Comparison of ENCODE assay signal across 8 cellular contexts in the genomic region with DNA sequence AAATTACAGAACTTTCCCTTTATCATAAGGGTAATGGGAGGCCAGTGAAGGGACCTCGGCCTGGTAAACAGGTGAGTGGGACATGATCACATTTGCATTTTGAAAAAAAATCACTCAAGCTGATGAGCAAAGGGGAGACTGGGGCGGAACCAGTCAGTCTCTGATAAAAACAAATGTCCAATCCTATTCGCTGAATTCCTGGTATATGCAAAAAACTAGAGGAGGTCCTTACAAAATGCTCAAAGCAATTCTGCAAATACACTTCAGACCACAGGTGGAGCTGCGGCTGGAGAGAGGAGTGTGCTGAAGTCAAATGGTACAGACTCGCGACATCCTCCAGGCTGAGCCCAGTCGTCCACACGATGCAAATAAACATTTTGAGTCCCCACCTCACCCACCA.
DNase-seq lines count a peak whose midpoint lies in the region; ATAC-seq, FAIRE-seq and TF ChIP-seq lines count a peak whose summit lies in the region.

No MANE protein-coding gene starts in this region.

- H3K4me2 ChIP-seq in K562 (ENCODE audit: insufficient read depth, low read length), result peak overlapping the region; percentile 67

- in situ Hi-C loops in K562 (cut with MboI) (no loop called here), transverse colon (cut with MboI; ENCODE audit: low pct_ligation_motif_present in 1 of 4, low pct_unique_long_range_greater_than_20kb in 1 of 4, low sequenced_read_pairs in 3 of 4) (no loop called here)

- H3K9me3 ChIP-seq in K562 (replicated peaks; ENCODE audit: control insufficient read depth, insufficient read depth, low read depth, low read length) (no peaks in the 10 kb centered on the region), transverse colon (no peaks in the 10 kb centered on the region)

- CTCF ChIA-PET in K562 (lab: Yijun Ruan, JAX; ENCODE audit: low intra/inter-chr PET ratio), result interaction anchor here (0.5 kb wide), 1 partner anchor 170 kb away, joined by 3 read pairs; no protein-coding TSS in a partner anchor

- peak; percentile 22 to 26; a peak in 1 of 4 replicates for TF ChIP-seq RAD21 in K562 (CRISPR knock-in tag; conservative IDR thresholded peaks at IDR 0.05 in 1 of 2, IDR thresholded peaks at IDR 0.05 in 1 of 2)

- H3K4me1 Mint-ChIP-seq in nephron, result peaks cover 5% of the 10 kb centered on the region

- intact Hi-C loops in K562 (cut with micrococcal nuclease), result loop anchor here (2.0 to 5.0 kb wide), 2 partner anchors 94 to 165 kb away; a partner anchor contains a TSS
- intact Hi-C loops in transverse colon (cut with DNase I; ENCODE audit: low total_unique reads), result no loop called here

- no peaks in the 10 kb centered on the region for H3K9me1 ChIP-seq in K562 (ENCODE audit: control insufficient read depth, insufficient read depth, low read length)

- H3K9ac ChIP-seq in K562 (ENCODE audit: insufficient read depth in 1 of 2, low read depth in 2 of 2, low read length in 2 of 2), result peak overlapping the region in 1 of 2 experiments; percentile 5; a peak in 1 of 4 replicates

- BruUV-seq in K562 (replicated peaks; lab: Mats Ljungman, UMichigan), result no TSS peak

- no peak overlapping the region for H3K4me3 Mint-ChIP-seq in nephron

- ATAC-seq in K562, result peak; percentile 99

- no peaks in the 10 kb centered on the region for H3K36me3 Mint-ChIP-seq in nephron (ENCODE audit: low read depth)

- no peaks in the 10 kb centered on the region for H3K27me3 Mint-ChIP-seq in nephron (ENCODE audit: low read depth)

- FAIRE-seq in K562 (lab: Jason Lieb, UNC), result peak; percentile 93

- H3K27ac ChIP-seq in K562 (ENCODE audit: extremely low read depth, low read depth, low read length) (no peak overlapping the region), transverse colon (no peak overlapping the region)

- H3K36me3 ChIP-seq in K562 (ENCODE audit: control insufficient read depth, insufficient read depth, low read length), result no peaks in the 10 kb centered on the region
- H3K36me3 ChIP-seq in transverse colon, result no peaks in the 10 kb centered on the region

- no peaks in the 10 kb centered on the region for H4K20me1 ChIP-seq in K562 (replicated peaks; ENCODE audit: control insufficient read depth, insufficient read depth, low read length)

- H3K27ac Mint-ChIP-seq in nephron, result no peak overlapping the region

- 8% methylated on average over 8 of the region's 8 CpGs for WGBS in K562 (ENCODE audit: insufficient coverage, low coverage, missing lambda C conversion rate)
- 70 to 89% methylated on average over 3 to 8 of the region's 8 CpGs for WGBS in transverse colon (ENCODE audit: low coverage in 1 of 2), 2 donors

- H3K79me2 ChIP-seq in K562 (ENCODE audit: control insufficient read depth, insufficient read depth, low read length), result no peaks in the 10 kb centered on the region

- peak; percentile 54 to 65 (median 58) for TF ChIP-seq CTCF in K562 (IDR thresholded peaks at IDR 0.05 in 2 of 3, conservative IDR thresholded peaks at IDR 0.05 in 1 of 3; ENCODE audit: insufficient read depth in 2 of 3, low read depth in 1 of 3, low read length in 3 of 3)
- TF ChIP-seq CTCF in nephron (IDR thresholded peaks at IDR 0.05; ENCODE audit: unreplicated experiment in 3 of 3), result peak; percentile 7 to 20 (median 12)
- TF ChIP-seq CTCF in transverse colon (IDR thresholded peaks at IDR 0.05), result no peak

- no peak overlapping the region for H3K4me3 ChIP-seq in K562
- no peak overlapping the region for H3K4me3 ChIP-seq in transverse colon

- H2AFZ ChIP-seq in K562 (ENCODE audit: low read depth, low read length), result peak overlapping the region; percentile 76

- TF ChIP-seq EP300 in K562 (IDR thresholded peaks at IDR 0.05; ENCODE audit: low read length), result no peak
- no peak for TF ChIP-seq EP300 in transverse colon (IDR thresholded peaks at IDR 0.05; ENCODE audit: low read depth)

- H3K27me3 ChIP-seq in K562 (ENCODE audit: control insufficient read depth in 2 of 2, insufficient read depth in 2 of 2, low read length in 2 of 2), result no peaks in the 10 kb centered on the region
- H3K27me3 ChIP-seq in transverse colon, result no peaks in the 10 kb centered on the region

- POLR2A ChIA-PET in K562 (lab: Yijun Ruan, JAX), result interaction anchor here (0.7 to 1.9 kb wide), 4 partner anchors 9 to 39 kb away, joined by 3 to 5 read pairs (median 4); no protein-coding TSS in a partner anchor

- no peaks in the 10 kb centered on the region; a peak in 2 of 5 replicates for H3K4me1 ChIP-seq in K562 (replicated peaks in 1 of 2; ENCODE audit: control insufficient read depth in 2 of 2, insufficient read depth in 2 of 2, low read length in 2 of 2)
- H3K4me1 ChIP-seq in transverse colon, result peaks cover 0 to 6% (median 2%) of the 10 kb centered on the region in 4 donors

- no peak for TF ChIP-seq POLR2A in K562 (conservative IDR thresholded peaks at IDR 0.05)
- TF ChIP-seq POLR2A in transverse colon (IDR thresholded peaks at IDR 0.05), result no peak

- DNase-seq in NCI-H146 (lab: John Stamatoyannopoulos, UW) (peak; percentile 22), NCI-H146 treated with DMSO at 0.1 percent for 48 hours (lab: John Stamatoyannopoulos, UW; ENCODE audit: unreplicated experiment) (no peak), NCI-H1048 (lab: John Stamatoyannopoulos, UW) (peak; percentile 27), K562 (ENCODE audit: extremely low read depth in 1 of 4, low spot score in 3 of 4) (peak; percentile 31 to 84 (median 56)), transverse colon (no peak), dermis blood vessel endothelial cell (no peak), NCI-H2081 treated with DMSO at 0.1 percent for 48 hours (lab: John Stamatoyannopoulos, UW) (no peak)

- no peaks in the 10 kb centered on the region for H3K9me3 Mint-ChIP-seq in nephron

TF ChIP-seq in K562, 482 proteins besides CTCF, POLR2A, EP300 and RAD21 (continues in another document):
- TF ChIP-seq, protein P1, sequence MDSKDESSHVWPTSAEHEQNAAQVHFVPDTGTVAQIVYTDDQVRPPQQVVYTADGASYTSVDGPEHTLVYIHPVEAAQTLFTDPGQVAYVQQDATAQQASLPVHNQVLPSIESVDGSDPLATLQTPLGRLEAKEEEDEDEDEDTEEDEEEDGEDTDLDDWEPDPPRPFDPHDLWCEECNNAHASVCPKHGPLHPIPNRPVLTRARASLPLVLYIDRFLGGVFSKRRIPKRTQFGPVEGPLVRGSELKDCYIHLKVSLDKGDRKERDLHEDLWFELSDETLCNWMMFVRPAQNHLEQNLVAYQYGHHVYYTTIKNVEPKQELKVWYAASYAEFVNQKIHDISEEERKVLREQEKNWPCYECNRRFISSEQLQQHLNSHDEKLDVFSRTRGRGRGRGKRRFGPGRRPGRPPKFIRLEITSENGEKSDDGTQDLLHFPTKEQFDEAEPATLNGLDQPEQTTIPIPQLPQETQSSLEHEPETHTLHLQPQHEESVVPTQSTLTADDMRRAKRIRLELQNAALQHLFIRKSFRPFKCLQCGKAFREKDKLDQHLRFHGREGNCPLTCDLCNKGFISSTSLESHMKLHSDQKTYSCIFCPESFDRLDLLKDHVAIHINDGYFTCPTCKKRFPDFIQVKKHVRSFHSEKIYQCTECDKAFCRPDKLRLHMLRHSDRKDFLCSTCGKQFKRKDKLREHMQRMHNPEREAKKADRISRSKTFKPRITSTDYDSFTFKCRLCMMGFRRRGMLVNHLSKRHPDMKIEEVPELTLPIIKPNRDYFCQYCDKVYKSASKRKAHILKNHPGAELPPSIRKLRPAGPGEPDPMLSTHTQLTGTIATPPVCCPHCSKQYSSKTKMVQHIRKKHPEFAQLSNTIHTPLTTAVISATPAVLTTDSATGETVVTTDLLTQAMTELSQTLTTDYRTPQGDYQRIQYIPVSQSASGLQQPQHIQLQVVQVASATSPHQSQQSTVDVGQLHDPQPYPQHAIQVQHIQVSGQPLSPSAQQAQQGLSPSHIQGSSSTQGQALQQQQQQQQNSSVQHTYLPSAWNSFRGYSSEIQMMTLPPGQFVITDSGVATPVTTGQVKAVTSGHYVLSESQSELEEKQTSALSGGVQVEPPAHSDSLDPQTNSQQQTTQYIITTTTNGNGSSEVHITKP (IDR thresholded peaks at IDR 0.05; ENCODE audit: partially characterized antibody), result peak; percentile 88
- TF ChIP-seq NFXL1 (CRISPR knock-in tag; IDR thresholded peaks at IDR 0.05), result no peak
- TF ChIP-seq NRF1 (conservative IDR thresholded peaks at IDR 0.05 in 1 of 2, IDR thresholded peaks at IDR 0.05 in 1 of 2), result peak in 1 of 2 experiments; percentile 19; a peak in 1 of 4 replicates
- TF ChIP-seq, protein P2, sequence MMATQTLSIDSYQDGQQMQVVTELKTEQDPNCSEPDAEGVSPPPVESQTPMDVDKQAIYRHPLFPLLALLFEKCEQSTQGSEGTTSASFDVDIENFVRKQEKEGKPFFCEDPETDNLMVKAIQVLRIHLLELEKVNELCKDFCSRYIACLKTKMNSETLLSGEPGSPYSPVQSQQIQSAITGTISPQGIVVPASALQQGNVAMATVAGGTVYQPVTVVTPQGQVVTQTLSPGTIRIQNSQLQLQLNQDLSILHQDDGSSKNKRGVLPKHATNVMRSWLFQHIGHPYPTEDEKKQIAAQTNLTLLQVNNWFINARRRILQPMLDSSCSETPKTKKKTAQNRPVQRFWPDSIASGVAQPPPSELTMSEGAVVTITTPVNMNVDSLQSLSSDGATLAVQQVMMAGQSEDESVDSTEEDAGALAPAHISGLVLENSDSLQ (IDR thresholded peaks at IDR 0.05), result peak; percentile 26; the same call in 1 of the 2 replicates
- TF ChIP-seq TBP (optimal IDR thresholded peaks at IDR 0.05; ENCODE audit: low read depth, low read length), result peak; percentile 33
- peak in 1 of 2 experiments; percentile 55; a peak in 1 of 4 replicates for TF ChIP-seq RCOR1 (IDR thresholded peaks at IDR 0.05; ENCODE audit: borderline replicate concordance in 1 of 2, low read depth in 2 of 2, low read length in 2 of 2)
- TF ChIP-seq GABPB1 (CRISPR knock-in tag; IDR thresholded peaks at IDR 0.05), result 0 out of 2 replicates have a peak, but pooled peaks have one; percentile 34
- TF ChIP-seq, protein P3, sequence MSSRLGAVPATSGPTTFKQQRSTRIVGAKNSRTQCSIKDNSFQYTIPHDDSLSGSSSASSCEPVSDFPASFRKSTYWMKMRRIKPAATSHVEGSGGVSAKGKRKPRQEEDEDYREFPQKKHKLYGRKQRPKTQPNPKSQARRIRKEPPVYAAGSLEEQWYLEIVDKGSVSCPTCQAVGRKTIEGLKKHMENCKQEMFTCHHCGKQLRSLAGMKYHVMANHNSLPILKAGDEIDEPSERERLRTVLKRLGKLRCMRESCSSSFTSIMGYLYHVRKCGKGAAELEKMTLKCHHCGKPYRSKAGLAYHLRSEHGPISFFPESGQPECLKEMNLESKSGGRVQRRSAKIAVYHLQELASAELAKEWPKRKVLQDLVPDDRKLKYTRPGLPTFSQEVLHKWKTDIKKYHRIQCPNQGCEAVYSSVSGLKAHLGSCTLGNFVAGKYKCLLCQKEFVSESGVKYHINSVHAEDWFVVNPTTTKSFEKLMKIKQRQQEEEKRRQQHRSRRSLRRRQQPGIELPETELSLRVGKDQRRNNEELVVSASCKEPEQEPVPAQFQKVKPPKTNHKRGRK (tag; IDR thresholded peaks at IDR 0.05), result no peak
- TF ChIP-seq ZNF384 (IDR thresholded peaks at IDR 0.05; ENCODE audit: low read depth, low read length), result peak; percentile 83
- TF ChIP-seq FOXJ3 (CRISPR knock-in tag; IDR thresholded peaks at IDR 0.05), result no peak
- peak; percentile 29; the same call in 1 of the 2 replicates for TF ChIP-seq L3MBTL2 (IDR thresholded peaks at IDR 0.05)

Comparison
In these comparisons a context has a peak if more than half of its experiments do, and no peak if none do; other contexts are left out.
1. DNase-seq: peak in NCI-H146 (single experiment), NCI-H1048 (single experiment) and K562 (4 of 4); none in NCI-H146 treated with DMSO at 0.1 percent for 48 hours (single experiment), transverse colon (single experiment), dermis blood vessel endothelial cell (single experiment) and NCI-H2081 treated with DMSO at 0.1 percent for 48 hours (single experiment).
2. CTCF ChIP-seq: peak in K562 (3 of 3) and nephron (3 of 3); none in transverse colon (0 of 5).